ENCODE assay signal across 8 cellular contexts in the genomic region with DNA sequence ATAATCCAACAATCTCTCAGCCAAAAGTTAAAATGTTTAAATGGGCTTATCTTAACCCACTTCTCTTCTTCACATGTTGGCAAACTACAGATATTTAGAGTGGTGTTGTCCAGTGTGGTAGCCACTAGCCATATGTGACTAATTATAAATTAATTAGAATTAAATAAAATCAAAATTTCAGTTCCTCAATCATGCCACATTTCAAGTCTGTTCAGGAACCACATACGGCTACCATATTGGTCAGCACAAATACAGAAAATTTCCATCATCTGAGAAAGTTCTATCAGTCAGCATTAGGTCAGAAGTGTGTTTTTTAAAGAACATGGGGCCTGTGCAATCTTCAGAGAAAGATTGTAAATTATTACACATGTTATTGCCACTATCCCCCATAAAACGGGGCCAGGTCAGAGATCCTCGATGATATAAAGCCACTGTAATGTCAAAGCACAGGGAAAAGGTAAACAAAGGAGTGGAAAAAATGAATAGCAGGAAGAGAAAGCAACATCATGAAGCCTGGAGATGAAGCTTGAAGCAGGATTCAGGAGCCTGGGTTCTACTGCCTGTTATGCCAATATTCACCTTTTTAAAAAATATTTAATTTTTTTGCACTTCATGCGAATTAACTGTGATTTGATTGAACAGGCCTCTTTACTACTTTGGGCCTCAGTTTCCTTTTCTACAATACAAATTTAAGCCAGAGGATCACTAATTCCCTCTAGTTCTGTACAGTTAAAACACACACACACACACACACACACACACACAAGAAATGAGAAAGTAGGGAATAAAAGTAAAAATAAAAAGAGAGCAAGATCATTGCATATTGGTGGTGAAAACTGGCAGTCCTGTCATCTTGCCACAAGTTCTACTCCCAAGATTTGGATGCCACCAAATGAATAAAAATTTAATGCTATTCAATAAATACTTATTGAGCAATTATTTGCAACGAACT. TPM values are rescaled to one million over a fixed set of nuclear protein-coding genes. Genes with fewer than 3 reads are reported as not detected.
DNase-seq lines count a peak whose midpoint lies in the region; ATAC-seq and TF ChIP-seq lines count a peak whose summit lies in the region.

No MANE protein-coding gene starts in this region.

- H3K9me3 ChIP-seq in SK-N-SH (no peaks in the 10 kb centered on the region), SJSA1 (replicated peaks) (no peaks in the 10 kb centered on the region), smooth muscle cell (replicated peaks; ENCODE audit: low read depth) (no peaks in the 10 kb centered on the region)

- no peak for TF ChIP-seq RAD21 in SK-N-SH (IDR thresholded peaks at IDR 0.05; ENCODE audit: low read length)

- no peak for TF ChIP-seq EP300 in SK-N-SH (IDR thresholded peaks at IDR 0.05; ENCODE audit: borderline replicate concordance in 1 of 2, low read depth in 1 of 2, low read length in 1 of 2)

- H3K4me1 ChIP-seq in SK-N-SH (ENCODE audit: control insufficient read depth in 1 of 2, insufficient read depth in 2 of 2, low read depth in 1 of 2, low read length in 1 of 2) (peaks cover 5 to 17% of the 10 kb centered on the region in 2 experiments; a peak in 3 of 4 replicates), SJSA1 (replicated peaks) (peaks cover 18% of the 10 kb centered on the region), smooth muscle cell (ENCODE audit: low read depth) (peaks cover 28% of the 10 kb centered on the region)

- ATAC-seq in SK-N-SH treated with all-trans-retinoic acid at 6 μM for 48 hours (no peak), HG02571 (IDR thresholded peaks at IDR 0.05; ENCODE audit: unreplicated experiment) (no peak)

- TF ChIP-seq CTCF in SK-N-SH (IDR thresholded peaks at IDR 0.05) (no peak), smooth muscle cell (IDR thresholded peaks at IDR 0.05; ENCODE audit: borderline replicate concordance, insufficient read depth, poor library complexity, severe bottlenecking) (no peak)

- no peak overlapping the region for H2AFZ ChIP-seq in SK-N-SH (ENCODE audit: low read depth)
- H2AFZ ChIP-seq in smooth muscle cell (ENCODE audit: low read depth) = no peak overlapping the region

- no peaks in the 10 kb centered on the region for H3K9me2 ChIP-seq in SK-N-SH

- H3K4me2 ChIP-seq in SK-N-SH = peak overlapping the region; percentile 75
- H3K4me2 ChIP-seq in smooth muscle cell = peak overlapping the region; percentile 92

- H4K20me1 ChIP-seq in SK-N-SH (ENCODE audit: insufficient read depth) (peaks cover 11% of the 10 kb centered on the region; the same call in 1 of the 2 replicates), smooth muscle cell (ENCODE audit: low read depth) (peaks cover 50% of the 10 kb centered on the region)

- H3K9ac ChIP-seq in SK-N-SH = peak overlapping the region; percentile 82; the same call in 1 of the 2 replicates
- H3K9ac ChIP-seq in smooth muscle cell (ENCODE audit: low read depth) = no peak overlapping the region

- DNase-seq in SK-N-SH (no peak), SJSA1 (ENCODE audit: low read depth in 1 of 2, low spot score in 2 of 2) (peak in 1 of 2 experiments; percentile 37), fibroblast of peridontal ligament (ENCODE audit: extremely low read depth) (peak; percentile 41), smooth muscle cell (lab: John Stamatoyannopoulos, UW; ENCODE audit: unreplicated experiment) (no peak), NCI-H1436 (lab: John Stamatoyannopoulos, UW) (no peak), putamen (ENCODE audit: low spot score) (no peak)

- CTCF ChIA-PET in SK-N-SH (lab: Yijun Ruan, JAX) = no interaction called here

- POLR2A ChIA-PET in SK-N-SH (lab: Yijun Ruan, JAX) = no interaction called here

- 29% methylated on average over 5 of the region's 5 CpGs for WGBS in SK-N-SH (ENCODE audit: low lambda C conversion rate)
- 55% methylated on average over 5 of the region's 5 CpGs for WGBS in smooth muscle cell (ENCODE audit: low lambda C conversion rate)

- H3K27ac ChIP-seq in SK-N-SH (ENCODE audit: low read depth in 2 of 2, low read length in 1 of 2) (peak overlapping the region in 1 of 2 experiments; percentile 40; a peak in 2 of 4 replicates), SJSA1 (peak overlapping the region; percentile 36; the same call in 1 of the 2 replicates), smooth muscle cell (ENCODE audit: low read depth) (peak overlapping the region; percentile 34)

- no peaks in the 10 kb centered on the region for H3K27me3 ChIP-seq in SK-N-SH (ENCODE audit: insufficient read depth)
- no peaks in the 10 kb centered on the region for H3K27me3 ChIP-seq in SJSA1 (replicated peaks)
- H3K27me3 ChIP-seq in smooth muscle cell (ENCODE audit: low read depth) = no peaks in the 10 kb centered on the region

- peaks cover 68% of the 10 kb centered on the region for H3K79me2 ChIP-seq in SK-N-SH (ENCODE audit: insufficient read depth)
- peaks cover 70% of the 10 kb centered on the region for H3K79me2 ChIP-seq in smooth muscle cell (ENCODE audit: low read depth)

- H3K4me3 ChIP-seq in SK-N-SH (ENCODE audit: low read depth in 2 of 2, low read length in 1 of 2) (peak overlapping the region; percentile 81 to 88), SJSA1 (peak overlapping the region; percentile 9), smooth muscle cell (peak overlapping the region; percentile 84)

- H3F3A ChIP-seq in SK-N-SH (replicated peaks; ENCODE audit: insufficient read depth) (peaks cover 23% of the 10 kb centered on the region), smooth muscle cell (ENCODE audit: low read depth) (no peaks in the 10 kb centered on the region)

- H3K36me3 ChIP-seq in SK-N-SH (replicated peaks in 1 of 2; ENCODE audit: control insufficient read depth in 1 of 2, insufficient read depth in 2 of 2, low read length in 1 of 2) (no peaks in the 10 kb centered on the region), SJSA1 (peaks cover 9% of the 10 kb centered on the region), smooth muscle cell (ENCODE audit: low read depth) (no peaks in the 10 kb centered on the region)

TF ChIP-seq in SK-N-SH, 30 proteins besides CTCF, POLR2A, EP300 and RAD21 (continues in another document):
- no peak for TF ChIP-seq GATA2 (CRISPR knock-in tag; IDR thresholded peaks at IDR 0.05)
- TF ChIP-seq TCF12 (IDR thresholded peaks at IDR 0.05) = no peak
- no peak for TF ChIP-seq MXI1 (IDR thresholded peaks at IDR 0.05; ENCODE audit: low read depth, low read length)
- TF ChIP-seq, protein P1, sequence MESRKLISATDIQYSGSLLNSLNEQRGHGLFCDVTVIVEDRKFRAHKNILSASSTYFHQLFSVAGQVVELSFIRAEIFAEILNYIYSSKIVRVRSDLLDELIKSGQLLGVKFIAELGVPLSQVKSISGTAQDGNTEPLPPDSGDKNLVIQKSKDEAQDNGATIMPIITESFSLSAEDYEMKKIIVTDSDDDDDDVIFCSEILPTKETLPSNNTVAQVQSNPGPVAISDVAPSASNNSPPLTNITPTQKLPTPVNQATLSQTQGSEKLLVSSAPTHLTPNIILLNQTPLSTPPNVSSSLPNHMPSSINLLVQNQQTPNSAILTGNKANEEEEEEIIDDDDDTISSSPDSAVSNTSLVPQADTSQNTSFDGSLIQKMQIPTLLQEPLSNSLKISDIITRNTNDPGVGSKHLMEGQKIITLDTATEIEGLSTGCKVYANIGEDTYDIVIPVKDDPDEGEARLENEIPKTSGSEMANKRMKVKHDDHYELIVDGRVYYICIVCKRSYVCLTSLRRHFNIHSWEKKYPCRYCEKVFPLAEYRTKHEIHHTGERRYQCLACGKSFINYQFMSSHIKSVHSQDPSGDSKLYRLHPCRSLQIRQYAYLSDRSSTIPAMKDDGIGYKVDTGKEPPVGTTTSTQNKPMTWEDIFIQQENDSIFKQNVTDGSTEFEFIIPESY (IDR thresholded peaks at IDR 0.05; ENCODE audit: borderline replicate concordance, low read depth) = no peak
- no peak for TF ChIP-seq NRF1 (IDR thresholded peaks at IDR 0.05; ENCODE audit: low read depth, low read length)
- TF ChIP-seq RXRA (IDR thresholded peaks at IDR 0.05; ENCODE audit: borderline replicate concordance, low read depth) = no peak
- TF ChIP-seq TAF1 (IDR thresholded peaks at IDR 0.05; ENCODE audit: borderline replicate concordance, low read depth, low read length) = no peak

TF ChIP-seq in SK-N-SH treated with all-trans-retinoic acid at 6 μM for 48 hours, 23 proteins besides CTCF, POLR2A, EP300 and RAD21 (continues in another document):
- no peak for TF ChIP-seq TCF4 (CRISPR knock-in tag; IDR thresholded peaks at IDR 0.05; ENCODE audit: borderline replicate concordance)
- TF ChIP-seq, protein P2, sequence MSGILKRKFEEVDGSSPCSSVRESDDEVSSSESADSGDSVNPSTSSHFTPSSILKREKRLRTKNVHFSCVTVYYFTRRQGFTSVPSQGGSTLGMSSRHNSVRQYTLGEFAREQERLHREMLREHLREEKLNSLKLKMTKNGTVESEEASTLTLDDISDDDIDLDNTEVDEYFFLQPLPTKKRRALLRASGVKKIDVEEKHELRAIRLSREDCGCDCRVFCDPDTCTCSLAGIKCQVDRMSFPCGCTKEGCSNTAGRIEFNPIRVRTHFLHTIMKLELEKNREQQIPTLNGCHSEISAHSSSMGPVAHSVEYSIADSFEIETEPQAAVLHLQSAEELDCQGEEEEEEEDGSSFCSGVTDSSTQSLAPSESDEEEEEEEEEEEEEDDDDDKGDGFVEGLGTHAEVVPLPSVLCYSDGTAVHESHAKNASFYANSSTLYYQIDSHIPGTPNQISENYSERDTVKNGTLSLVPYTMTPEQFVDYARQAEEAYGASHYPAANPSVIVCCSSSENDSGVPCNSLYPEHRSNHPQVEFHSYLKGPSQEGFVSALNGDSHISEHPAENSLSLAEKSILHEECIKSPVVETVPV (CRISPR knock-in tag; IDR thresholded peaks at IDR 0.05) = no peak
- TF ChIP-seq ZFP30 (CRISPR knock-in tag; IDR thresholded peaks at IDR 0.05) = no peak
- no peak for TF ChIP-seq TOX (CRISPR knock-in tag; IDR thresholded peaks at IDR 0.05; ENCODE audit: borderline replicate concordance)
- TF ChIP-seq ZC3H10 (CRISPR knock-in tag; IDR thresholded peaks at IDR 0.05) = no peak
- no peak for TF ChIP-seq ZNF565 (CRISPR knock-in tag; conservative IDR thresholded peaks at IDR 0.05; ENCODE audit: low read depth)
- no peak for TF ChIP-seq RARB (CRISPR knock-in tag; IDR thresholded peaks at IDR 0.05)
- no peak for TF ChIP-seq ZNF8 (CRISPR knock-in tag; IDR thresholded peaks at IDR 0.05)
- TF ChIP-seq OSR1 (CRISPR knock-in tag; IDR thresholded peaks at IDR 0.05) = no peak
- TF ChIP-seq ESRRG (CRISPR knock-in tag; IDR thresholded peaks at IDR 0.05) = no peak

RNA-seq across cellular contexts. Expression of a gene that starts 2.3 kb away (rescaled TPM):
- 3.9 and 4.0 TPM in 2 replicates for polyA plus RNA-seq in SK-N-SH (2012; rRNA removed)
- polyA plus RNA-seq in SK-N-SH (2012; cell fraction: cytosol; rRNA removed) = 5.1 and 5.2 TPM in 2 replicates
- polyA plus RNA-seq in SK-N-SH (2012; cell fraction: nucleus; rRNA removed) = 4.1 and 8.3 TPM in 2 replicates
- 6.7 and 7.7 TPM in 2 replicates for total RNA-seq in SJSA1 (2014; rRNA removed; shearing (Covaris generic))
- total RNA-seq in smooth muscle cell = 18.3 and 22.5 TPM in 2 replicates
- polyA plus RNA-seq in smooth muscle cell = 9.0 and 12.3 TPM in 2 replicates

RNA-seq across cellular contexts. Expression of a gene that starts 50.6 kb away (rescaled TPM):
- 10.8 and 14.1 TPM in 2 replicates for polyA plus RNA-seq in SK-N-SH (2012; rRNA removed)
- polyA plus RNA-seq in SK-N-SH (2012; cell fraction: cytosol; rRNA removed) = 12.5 and 13.5 TPM in 2 replicates
- polyA plus RNA-seq in SK-N-SH (2012; cell fraction: nucleus; rRNA removed) = 9.5 and 16.1 TPM in 2 replicates
- total RNA-seq in SJSA1 (2014; rRNA removed; shearing (Covaris generic)) = 38.3 and 42.4 TPM in 2 replicates
- total RNA-seq in smooth muscle cell = 25.4 and 34.8 TPM in 2 replicates
- polyA plus RNA-seq in smooth muscle cell = 19.7 and 23.9 TPM in 2 replicates

Comparison
In these comparisons a context has a peak if more than half of its experiments do, and no peak if none do; other contexts are left out.
1. H3K4me3 ChIP-seq: peak in every context shown above with its lines; median percentile 84 in SK-N-SH; 84 in smooth muscle cell; 9 in SJSA1.